8 cellular contexts compared by ENCODE assay signal in genomic region chr4:15682340-15682725, GRCh38. TPM values are rescaled to one million over a fixed set of nuclear protein-coding genes. Genes with fewer than 3 reads are reported as not detected.
DNase-seq lines count a peak whose midpoint lies in the region; ATAC-seq, FAIRE-seq and TF ChIP-seq lines count a peak whose summit lies in the region.

No MANE protein-coding gene starts in this region.

- no TSS peak for BruUV-seq in Panc1 (replicated peaks; lab: Mats Ljungman, UMichigan)

- no peak for ATAC-seq in Panc1
- ATAC-seq in pancreas, result no peak
- ATAC-seq in GM19452 (IDR thresholded peaks at IDR 0.05; ENCODE audit: unreplicated experiment), result no peak
- no peak for ATAC-seq in HG03439 (IDR thresholded peaks at IDR 0.05; ENCODE audit: unreplicated experiment)

- intact Hi-C loops in Panc1 (cut with micrococcal nuclease; ENCODE audit: unreplicated experiment), result no loop called here
- intact Hi-C loops in pancreas (cut with DNase I), result no loop called here

- no peak for FAIRE-seq in pancreas (lab: Jason Lieb, UNC)

- H3K4me1 ChIP-seq in ES-I3 (ENCODE audit: insufficient read depth, low read length) (peaks cover 22% of the 10 kb centered on the region), Panc1 (ENCODE audit: control insufficient read depth, insufficient read depth, low read length) (peaks cover 11% of the 10 kb centered on the region; the same call in 1 of the 2 replicates), pancreas (peaks cover 9 to 21% (median 11%) of the 10 kb centered on the region in 3 donors)

- POLR2A ChIA-PET in Panc1 (lab: Charles Lee), result interaction anchor here (0.7 kb wide), 1 partner anchor 723 kb away, joined by 3 read pairs; no protein-coding TSS in a partner anchor
- POLR2A ChIA-PET in GM10248 (lab: Yijun Ruan, JAX), result no interaction called here

- H3K27me3 ChIP-seq in Panc1 (ENCODE audit: control insufficient read depth, insufficient read depth, low read length) (no peaks in the 10 kb centered on the region), pancreas (no peaks in the 10 kb centered on the region)

- CTCF ChIA-PET in Panc1 (lab: Charles Lee), result no interaction called here
- CTCF ChIA-PET in GM10248 (lab: Yijun Ruan, JAX), result interaction anchor here (1.0 to 1.5 kb wide), 5 partner anchors 10 to 38 kb away, joined by 3 to 7 read pairs (median 4); no protein-coding TSS in a partner anchor

- WGBS in pancreas, 2 donors, result 0% methylated on average over 2 of the region's 2 CpGs

- no peak for DNase-seq in Panc1 (ENCODE audit: low read depth, low spot score)
- peak; percentile 62 for DNase-seq in epithelial cell of esophagus (ENCODE audit: low read depth)
- no peak for DNase-seq in pancreas
- DNase-seq in NCI-H2171 (lab: John Stamatoyannopoulos, UW), result no peak
- DNase-seq in GM10248 (ENCODE audit: extremely low spot score), result no peak

- H3K4me3 ChIP-seq in Panc1 (ENCODE audit: low read depth in 2 of 2, low read length in 2 of 2), result peak overlapping the region; percentile 93 to 94
- H3K4me3 ChIP-seq in epithelial cell of esophagus (ENCODE audit: low read length), result peak overlapping the region; percentile 98
- H3K4me3 ChIP-seq in pancreas, result peak overlapping the region; percentile 49 to 78 (median 66)

- peak overlapping the region; percentile 91 for H3K9ac ChIP-seq in ES-I3 (ENCODE audit: low read depth, low read length)

- H3K27ac ChIP-seq in Panc1 (ENCODE audit: low read length), result peak overlapping the region; percentile 99
- peak overlapping the region; percentile 84 to 95 (median 89) for H3K27ac ChIP-seq in pancreas

- in situ Hi-C loops in Panc1 (cut with HindIII; ENCODE audit: low pct_unique_long_range_greater_than_20kb, low sequenced_read_pairs), result no loop called here

- H3K36me3 ChIP-seq in ES-I3 (ENCODE audit: insufficient read depth, low read length) (no peaks in the 10 kb centered on the region; the same call in 1 of the 2 replicates), Panc1 (ENCODE audit: control insufficient read depth, insufficient read depth, low read length) (peaks cover 16% of the 10 kb centered on the region), pancreas (peaks cover 0 to 4% (median 0%) of the 10 kb centered on the region in 3 donors)

- no peaks in the 10 kb centered on the region for H3K9me3 ChIP-seq in ES-I3 (ENCODE audit: control insufficient read depth, insufficient read depth, low read length)
- H3K9me3 ChIP-seq in Panc1 (ENCODE audit: control insufficient read depth, insufficient read depth, low read depth, low read length), result no peaks in the 10 kb centered on the region
- no peaks in the 10 kb centered on the region for H3K9me3 ChIP-seq in pancreas

- TF ChIP-seq CTCF in Panc1 (IDR thresholded peaks at IDR 0.05) (no peak), epithelial cell of esophagus (IDR thresholded peaks at IDR 0.05; ENCODE audit: insufficient read depth, low read depth, low read length, missing control alignments) (no peak), pancreas (IDR thresholded peaks at IDR 0.05) (no peak), GM10248 (IDR thresholded peaks at IDR 0.05; ENCODE audit: control extremely low read depth, extremely low read depth, low read depth, missing control alignments) (no peak)

RNA-seq across cellular contexts. Expression of gene FAM200B, which starts 0.7 kb away (rescaled TPM):
- total RNA-seq in Panc1 (2021; ENCODE audit: unreplicated experiment), result 15.2 TPM
- polyA plus RNA-seq in Panc1 (2012; ENCODE audit: insufficient read length), result 8.7 TPM
- total RNA-seq in pancreas, result 10 to 100 TPM in 5 of 6 donors, 1 to 10 TPM in 1; 8.6 to 19.3 (median 13.9) TPM
- 10 to 100 TPM; 24.8 to 36.0 TPM for polyA plus RNA-seq in pancreas

RNA-seq across cellular contexts. Expression of gene BST1, which starts 20.5 kb away (rescaled TPM):
- total RNA-seq in Panc1 (2021; ENCODE audit: unreplicated experiment), result 3.0 TPM
- polyA plus RNA-seq in Panc1 (2012; ENCODE audit: insufficient read length), result 3.1 TPM
- total RNA-seq in pancreas, result 1 to 10 TPM in 2 of 6 donors, under 1 TPM in 4; 0.24 to 2.8 (median 0.41) TPM
- polyA plus RNA-seq in pancreas, result under 1 TPM; 0.49 to 0.63 TPM

RNA-seq across cellular contexts. Expression of gene FBXL5, which starts 27.2 kb away (rescaled TPM):
- total RNA-seq in Panc1 (2021; ENCODE audit: unreplicated experiment), result 20.2 TPM
- polyA plus RNA-seq in Panc1 (2012; ENCODE audit: insufficient read length), result 11.8 TPM
- 10 to 100 TPM; 26.5 to 36.4 (median 31.9) TPM for total RNA-seq in pancreas
- polyA plus RNA-seq in pancreas, result 10 to 100 TPM; 17.6 to 39.2 TPM
